ENCODE assay signal across 20 cellular contexts in genomic region chr5:1507457-1507856, GRCh38. TPM values are rescaled to one million over a fixed set of nuclear protein-coding genes. Genes with fewer than 3 reads are reported as not detected.
DNase-seq lines count a peak whose midpoint lies in the region; ATAC-seq, FAIRE-seq and TF ChIP-seq lines count a peak whose summit lies in the region.
"Had no signal": no experiment of that assay in that cellular context is flagged by ENCODE, and none has a peak within 500 bp of the region (broad histone marks: within the 10 kb centered on the region; RNA-seq: fewer than 3 reads in every experiment).

No MANE protein-coding gene starts in this region.

- H3K27ac ChIP-seq in right atrium auricular region = no peak overlapping the region
- H3K27ac ChIP-seq in aorta (ENCODE audit: low read depth in 1 of 2, low read length in 2 of 2) = no peak overlapping the region
- H3K27ac ChIP-seq: parathyroid adenoma, stomach, vagina had no signal

- H3K9me3 ChIP-seq in right atrium auricular region (no peaks in the 10 kb centered on the region), aorta (ENCODE audit: control insufficient read depth, low read length) (no peaks in the 10 kb centered on the region)
- H3K9me3 ChIP-seq: stomach, vagina had no signal

- ATAC-seq in Right ventricle myocardium superior (ENCODE audit: poor library complexity) (no peak), naive B cell (ENCODE audit: low read depth in 2 of 2) (no peak), aorta (ENCODE audit: low FRiP score) (no peak)
- ATAC-seq: activated CD4-positive, CD25-positive, alpha-beta regulatory T cell treated with anti-CD3 and anti-CD28 coated beads, Interleukin-2, amount 50 U/mL, for 24 hours; esophagus mucosa had no signal

- H3K4me1 ChIP-seq in right atrium auricular region (peaks cover 0 to 18% of the 10 kb centered on the region in 2 donors), aorta (ENCODE audit: control insufficient read depth in 1 of 2, insufficient read depth in 2 of 2, low read length in 2 of 2) (no peaks in the 10 kb centered on the region)
- H3K4me1 ChIP-seq: parathyroid adenoma had no signal

- CTCF ChIA-PET in Calu3 (lab: Charles Lee) = no interaction called here

- H3K27me3 ChIP-seq in right atrium auricular region (no peaks in the 10 kb centered on the region), aorta (ENCODE audit: control insufficient read depth in 1 of 2, insufficient read depth in 2 of 2, low read length in 1 of 2) (no peaks in the 10 kb centered on the region)
- H3K27me3 ChIP-seq: stomach, vagina had no signal

- H3K36me3 ChIP-seq in right atrium auricular region (peaks cover 6% of the 10 kb centered on the region), aorta (ENCODE audit: control insufficient read depth in 1 of 2, insufficient read depth in 2 of 2, low read length in 1 of 2) (no peaks in the 10 kb centered on the region)

- WGBS in aorta, 2 donors = 82 to 87% methylated on average over 17 of the region's 17 CpGs

- intact Hi-C loops in Right ventricle myocardium superior (cut with DNase I) = no loop called here
- intact Hi-C loops in aorta (cut with DNase I) = no loop called here
- intact Hi-C loops in Calu3 (cut with micrococcal nuclease; ENCODE audit: unreplicated experiment) = no loop called here

- H3K9me3 Mint-ChIP-seq in endothelial cell (ENCODE audit: unreplicated experiment) (no peaks in the 10 kb centered on the region), naive B cell (peaks cover 0 to 1% (median 0%) of the 10 kb centered on the region in 7 donors), Calu3 (ENCODE audit: low read depth, unreplicated experiment) (no peaks in the 10 kb centered on the region)

- no peak for FAIRE-seq in HTR-8/SVneo (lab: Jason Lieb, UNC)
- FAIRE-seq: A204.1, astrocyte had no signal

- H3K4me3 Mint-ChIP-seq in endothelial cell (ENCODE audit: unreplicated experiment) (no peak overlapping the region), naive B cell (peak overlapping the region in 2 of 8 donors; percentile 44 to 45), Calu3 (ENCODE audit: low read depth, unreplicated experiment) (no peak overlapping the region)

- DNase-seq in Right ventricle myocardium superior = peak; percentile 53
- no peak for DNase-seq in right atrium auricular region (ENCODE audit: low spot score)
- DNase-seq in endothelial cell (ENCODE audit: low spot score) = no peak
- no peak for DNase-seq in naive B cell
- DNase-seq in aorta = peak; percentile 41 to 74
- no peak for DNase-seq in Kasumi-1 (lab: John Stamatoyannopoulos, UW)
- no peak for DNase-seq in Calu3
- no peak for DNase-seq in HTR-8/SVneo (ENCODE audit: insufficient read length, low spot score)
- DNase-seq: activated naive CD4-positive, alpha-beta T cell treated with Interleukin-2 at 50 U/mL for 16 hours; dermis blood vessel endothelial cell; islet precursor cell; NCI-H345; SHP77; stomach had no signal

- peaks cover 17% of the 10 kb centered on the region for H3K36me3 Mint-ChIP-seq in endothelial cell (ENCODE audit: low read depth, unreplicated experiment)
- peaks cover 0 to 5% of the 10 kb centered on the region in 2 donors for H3K36me3 Mint-ChIP-seq in naive B cell
- peaks cover 5% of the 10 kb centered on the region for H3K36me3 Mint-ChIP-seq in Calu3 (ENCODE audit: insufficient read depth, unreplicated experiment)

- no TSS peak for BruUV-seq in Calu3 (replicated peaks; lab: Mats Ljungman, UMichigan)

- no peak for TF ChIP-seq CTCF in right atrium auricular region (IDR thresholded peaks at IDR 0.05)
- TF ChIP-seq CTCF in endothelial cell (IDR thresholded peaks at IDR 0.05; ENCODE audit: unreplicated experiment) = no peak
- TF ChIP-seq CTCF in Calu3 (IDR thresholded peaks at IDR 0.05; ENCODE audit: unreplicated experiment) = no peak

- peaks cover 9% of the 10 kb centered on the region for H3K27me3 Mint-ChIP-seq in endothelial cell (ENCODE audit: unreplicated experiment)
- no peaks in the 10 kb centered on the region for H3K27me3 Mint-ChIP-seq in naive B cell
- H3K27me3 Mint-ChIP-seq in Calu3 (ENCODE audit: unreplicated experiment) = no peaks in the 10 kb centered on the region

- H3K4me3 ChIP-seq in right atrium auricular region (no peak overlapping the region), aorta (ENCODE audit: low read length in 2 of 2) (no peak overlapping the region)
- H3K4me3 ChIP-seq: stomach, vagina had no signal

- peak overlapping the region; percentile 48 for H3K27ac Mint-ChIP-seq in endothelial cell (ENCODE audit: unreplicated experiment)
- peak overlapping the region in 5 of 6 donors; percentile 19 to 86 (median 63) for H3K27ac Mint-ChIP-seq in naive B cell
- no peak overlapping the region for H3K27ac Mint-ChIP-seq in Calu3 (ENCODE audit: unreplicated experiment)

- H3K4me1 Mint-ChIP-seq in endothelial cell (ENCODE audit: unreplicated experiment) = peaks cover 7% of the 10 kb centered on the region
- H3K4me1 Mint-ChIP-seq in naive B cell = peaks cover 46 to 73% (median 53%) of the 10 kb centered on the region in 3 donors
- no peaks in the 10 kb centered on the region for H3K4me1 Mint-ChIP-seq in Calu3 (ENCODE audit: low read depth, unreplicated experiment)

RNA-seq across cellular contexts. Expression of gene LPCAT1, which starts 16.3 kb away (rescaled TPM):
- total RNA-seq in Right ventricle myocardium superior = 11.5 TPM
- total RNA-seq in right atrium auricular region = 10 to 100 TPM; 13.2 to 18.1 TPM
- total RNA-seq in endothelial cell (ENCODE audit: unreplicated experiment) = 81.3 TPM
- 10 to 100 TPM; 19.5 to 63.3 (median 52.7) TPM for polyA plus RNA-seq in naive B cell (ENCODE audit: low read depth in 6 of 6)
- 10 to 100 TPM; 38.7 to 68.7 TPM for total RNA-seq in aorta
- polyA plus RNA-seq in aorta = 10 to 100 TPM in 1 of 2 donors, 1 to 10 TPM in 1; 6.4 to 34.2 TPM
- total RNA-seq in Calu3 (2022) = 42.3 and 43.8 TPM in 2 replicates

Comparison
In these comparisons a context has a peak if more than half of its experiments do, and no peak if none do; other contexts are left out.
1. DNase-seq: peak in Right ventricle myocardium superior (single experiment) and aorta (2 of 2); none in right atrium auricular region (single experiment), endothelial cell (single experiment), naive B cell (single experiment), Kasumi-1 (0 of 2), Calu3 (single experiment) and HTR-8/SVneo (single experiment).